10 cellular contexts compared by ENCODE assay signal in the genomic region with DNA sequence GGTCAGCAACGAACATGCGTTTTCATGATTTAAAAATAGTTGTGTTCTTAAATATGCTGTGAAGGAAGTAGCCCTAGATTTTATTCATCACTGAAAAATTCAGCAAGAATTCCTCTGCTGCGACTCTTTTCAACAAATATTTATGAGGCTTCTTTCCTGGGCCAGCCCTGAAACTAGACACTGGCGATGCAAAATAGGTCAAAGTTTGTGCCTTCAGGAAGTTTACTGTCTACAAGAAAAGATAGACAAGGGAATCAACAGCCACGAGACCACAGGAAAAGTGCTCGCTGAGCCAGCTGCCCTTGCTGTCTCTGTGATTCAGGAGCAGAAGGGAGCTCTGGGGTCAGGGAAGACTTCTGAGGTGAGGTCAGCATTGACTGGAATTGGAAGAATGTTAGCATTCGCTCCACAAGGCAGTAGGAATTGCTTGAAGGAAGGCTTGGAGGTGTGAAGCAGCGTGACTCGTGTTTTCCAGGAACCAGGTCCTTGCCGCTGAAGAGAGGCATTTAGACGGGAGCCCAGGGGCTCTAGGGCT. TPM values are rescaled to one million over a fixed set of nuclear protein-coding genes. Genes with fewer than 3 reads are reported as not detected.
DNase-seq lines count a peak whose midpoint lies in the region; ATAC-seq and TF ChIP-seq lines count a peak whose summit lies in the region.
"Had no signal": no experiment of that assay in that cellular context is flagged by ENCODE, and none has a peak within 500 bp of the region (broad histone marks: within the 10 kb centered on the region; RNA-seq: fewer than 3 reads in every experiment).

No MANE protein-coding gene starts in this region.

- intact Hi-C loops in activated CD4-positive, alpha-beta memory T cell treated with anti-CD3 and anti-CD28 coated beads for 36 hours (cut with micrococcal nuclease): loop anchor here (10.0 kb wide), 1 partner anchor 510 kb away; no protein-coding TSS in a partner anchor
- intact Hi-C loops in psoas muscle (cut with DNase I): no loop called here

- no peak overlapping the region for H3K27ac Mint-ChIP-seq in stimulated activated naive CD8-positive, alpha-beta T cell treated with anti-CD3 and anti-CD28 coated beads, Interleukin-15, Interleukin-2, amounts not matched to agents 100 ng/mL and 50 ng/mL, for 24 hours
- no peak overlapping the region for H3K27ac Mint-ChIP-seq in activated CD4-positive, alpha-beta memory T cell treated with anti-CD3 and anti-CD28 coated beads for 36 hours

- no peak overlapping the region for H3K27ac ChIP-seq in psoas muscle
- H3K27ac ChIP-seq: HL-60 had no signal

- peaks cover 11 to 22% of the 10 kb centered on the region in 2 donors for H3K36me3 ChIP-seq in psoas muscle (ENCODE audit: insufficient read depth in 1 of 2, low read depth in 1 of 2)

- no peaks in the 10 kb centered on the region for H3K27me3 Mint-ChIP-seq in stimulated activated naive CD8-positive, alpha-beta T cell treated with anti-CD3 and anti-CD28 coated beads, Interleukin-15, Interleukin-2, amounts not matched to agents 100 ng/mL and 50 ng/mL, for 24 hours
- no peaks in the 10 kb centered on the region for H3K27me3 Mint-ChIP-seq in activated CD4-positive, alpha-beta memory T cell treated with anti-CD3 and anti-CD28 coated beads for 36 hours

- no peak for ATAC-seq in stimulated activated naive CD8-positive, alpha-beta T cell treated with anti-CD3 and anti-CD28 coated beads, Interleukin-15, Interleukin-2, amounts not matched to agents 100 U/mL and 50 U/mL, for 24 hours
- ATAC-seq in GM19328 (IDR thresholded peaks at IDR 0.05; ENCODE audit: unreplicated experiment) (no peak), psoas muscle (no peak)

- POLR2A ChIA-PET in activated CD4-positive, alpha-beta memory T cell treated with anti-CD3 and anti-CD28 coated beads for 36 hours (lab: Charles Lee): no interaction called here

- peak overlapping the region; percentile 99 for H3K4me3 Mint-ChIP-seq in stimulated activated naive CD8-positive, alpha-beta T cell treated with anti-CD3 and anti-CD28 coated beads, Interleukin-15, Interleukin-2, amounts not matched to agents 100 ng/mL and 50 ng/mL, for 24 hours
- H3K4me3 Mint-ChIP-seq in activated CD4-positive, alpha-beta memory T cell treated with anti-CD3 and anti-CD28 coated beads for 36 hours: peak overlapping the region; percentile 97

- H3K4me1 Mint-ChIP-seq in stimulated activated naive CD8-positive, alpha-beta T cell treated with anti-CD3 and anti-CD28 coated beads, Interleukin-15, Interleukin-2, amounts not matched to agents 100 ng/mL and 50 ng/mL, for 24 hours (ENCODE audit: low read depth): peaks cover 41% of the 10 kb centered on the region
- H3K4me1 Mint-ChIP-seq in activated CD4-positive, alpha-beta memory T cell treated with anti-CD3 and anti-CD28 coated beads for 36 hours (ENCODE audit: low read depth): peaks cover 37% of the 10 kb centered on the region

- H3K4me3 ChIP-seq in psoas muscle: no peak overlapping the region

- no peaks in the 10 kb centered on the region for H3K9me3 ChIP-seq in psoas muscle

- H3K27me3 ChIP-seq in psoas muscle (ENCODE audit: insufficient read depth in 3 of 3, low read length in 2 of 3): no peaks in the 10 kb centered on the region

- CTCF ChIA-PET in activated CD4-positive, alpha-beta memory T cell treated with anti-CD3 and anti-CD28 coated beads for 36 hours (lab: Charles Lee): interaction anchor here (2.0 to 3.8 kb wide), 2 partner anchors 361 to 401 kb away, joined by 18 to 34 read pairs; no protein-coding TSS in a partner anchor

- no peak for TF ChIP-seq CTCF in psoas muscle (IDR thresholded peaks at IDR 0.05)

- 76 to 80% (median 78%) methylated on average over 11 of the region's 11 CpGs for WGBS in psoas muscle, 3 donors

- no peak for DNase-seq in stimulated activated naive CD8-positive, alpha-beta T cell treated with anti-CD3 and anti-CD28 coated beads, Interleukin-15, Interleukin-2, amounts not matched to agents 100 U/mL and 50 U/mL, for 24 hours
- no peak for DNase-seq in activated CD4-positive, alpha-beta memory T cell treated with anti-CD3 and anti-CD28 coated beads for 36 hours
- DNase-seq in foreskin melanocyte (peak; percentile 15), psoas muscle (no peak), GOT3 (lab: John Stamatoyannopoulos, UW) (no peak)
- no peak for DNase-seq in activated CD4-positive, CD25-positive, alpha-beta regulatory T cell treated with anti-CD3 and anti-CD28 coated beads, Interleukin-2, amount 50 U/mL, for 72 hours
- DNase-seq: stimulated activated naive CD4-positive, alpha-beta T cell treated with Interleukin-2 at 50 U/mL for 16 hours had no signal

- no peaks in the 10 kb centered on the region for H3K9me3 Mint-ChIP-seq in stimulated activated naive CD8-positive, alpha-beta T cell treated with anti-CD3 and anti-CD28 coated beads, Interleukin-15, Interleukin-2, amounts not matched to agents 100 ng/mL and 50 ng/mL, for 24 hours
- no peaks in the 10 kb centered on the region for H3K9me3 Mint-ChIP-seq in activated CD4-positive, alpha-beta memory T cell treated with anti-CD3 and anti-CD28 coated beads for 36 hours

- H3K36me3 Mint-ChIP-seq in stimulated activated naive CD8-positive, alpha-beta T cell treated with anti-CD3 and anti-CD28 coated beads, Interleukin-15, Interleukin-2, amounts not matched to agents 100 ng/mL and 50 ng/mL, for 24 hours (ENCODE audit: low read depth): peaks cover 33% of the 10 kb centered on the region
- H3K36me3 Mint-ChIP-seq in activated CD4-positive, alpha-beta memory T cell treated with anti-CD3 and anti-CD28 coated beads for 36 hours: peaks cover 32% of the 10 kb centered on the region

- peaks cover 18% of the 10 kb centered on the region for H3K4me1 ChIP-seq in psoas muscle

RNA-seq across cellular contexts. Expression of gene RPL26, which starts 1.9 kb away (rescaled TPM):
- total RNA-seq in activated CD4-positive, alpha-beta memory T cell treated with anti-CD3 and anti-CD28 coated beads for 36 hours: 1,000 to 10,000 TPM; 2,959 to 2,997 TPM
- 1,000 to 10,000 TPM in 3 of 4 donors, 100 to 1,000 TPM in 1; 994 to 1,548 (median 1,386) TPM for total RNA-seq in psoas muscle
- polyA plus RNA-seq in psoas muscle: 1,000 to 10,000 TPM; 2,500 to 4,614 (median 2,501) TPM

RNA-seq across cellular contexts. Expression of gene RNF222, which starts 12.8 kb away (rescaled TPM):
- total RNA-seq in activated CD4-positive, alpha-beta memory T cell treated with anti-CD3 and anti-CD28 coated beads for 36 hours: not detected
- total RNA-seq in psoas muscle: not detected
- polyA plus RNA-seq in psoas muscle: not detected

RNA-seq across cellular contexts. Expression of gene ODF4, which starts 45.2 kb away (rescaled TPM):
- total RNA-seq in activated CD4-positive, alpha-beta memory T cell treated with anti-CD3 and anti-CD28 coated beads for 36 hours: not detected
- not detected for total RNA-seq in psoas muscle
- polyA plus RNA-seq in psoas muscle: not detected

RNA-seq across cellular contexts. Expression of gene NDEL1, which starts 50.8 kb away (rescaled TPM):
- 10 to 100 TPM; 58.0 to 62.8 TPM for total RNA-seq in activated CD4-positive, alpha-beta memory T cell treated with anti-CD3 and anti-CD28 coated beads for 36 hours
- total RNA-seq in psoas muscle: 10 to 100 TPM; 24.6 to 54.8 (median 44.7) TPM
- polyA plus RNA-seq in psoas muscle: 10 to 100 TPM; 34.2 to 79.2 (median 37.6) TPM
